ENCODE assay signal across 26 cellular contexts in genomic region chr4:75881476-75881875, GRCh38. TPM values are rescaled to one million over a fixed set of nuclear protein-coding genes. Genes with fewer than 3 reads are reported as not detected.
"Had no signal": no experiment of that assay in that cellular context is flagged by ENCODE, and none has a peak within 500 bp of the region (broad histone marks: within the 10 kb centered on the region; RNA-seq: fewer than 3 reads in every experiment).

No MANE protein-coding gene starts in this region.

- H3K9me3 Mint-ChIP-seq: T-cell had no signal

- H3K9me3 ChIP-seq: SK-N-SH had no signal

- H3K4me3 Mint-ChIP-seq: T-cell had no signal

- H3K27ac Mint-ChIP-seq: T-cell had no signal

- H3K36me3 Mint-ChIP-seq: T-cell had no signal

- ATAC-seq: HepG2, T-cell had no signal

- H3K4me2 ChIP-seq: SK-N-SH had no signal

- H3K4me1 Mint-ChIP-seq: T-cell had no signal

- DNase-seq: IMR-90, Karpas-422, KG1, MV-4-11, NCI-H1048, NCI-H1105, NCI-H1417, NCI-H1436 treated with DMSO at 0.1 percent for 48 hours, NCI-H1694, NCI-H187 treated with DMSO at 0.1 percent for 48 hours, NCI-H2029 treated with DMSO at 0.1 percent for 48 hours, NCI-H2171 treated with DMSO at 0.1 percent for 48 hours, NCI-H345, NCI-H446 treated with DMSO at 0.1 percent for 48 hours, NCI-H510A treated with DMSO at 0.1 percent for 48 hours, NCI-H526, NCI-H748 treated with DMSO at 0.1 percent for 48 hours, Right ventricle myocardium superior, RPMI8226, SK-N-SH, SW 1271, T-cell had no signal

- H3K9ac ChIP-seq: SK-N-SH had no signal

RNA-seq across cellular contexts. Expression of gene PPEF2, which starts 20.8 kb away (rescaled TPM):
- total RNA-seq: HepG2, HT-29, IMR-90, MCF 10A, Right ventricle myocardium superior, SK-MEL-5 had no signal
- polyA plus RNA-seq: IMR-90, SK-N-SH had no signal
